Comparison of ENCODE assay signal across 12 cellular contexts in the genomic region with DNA sequence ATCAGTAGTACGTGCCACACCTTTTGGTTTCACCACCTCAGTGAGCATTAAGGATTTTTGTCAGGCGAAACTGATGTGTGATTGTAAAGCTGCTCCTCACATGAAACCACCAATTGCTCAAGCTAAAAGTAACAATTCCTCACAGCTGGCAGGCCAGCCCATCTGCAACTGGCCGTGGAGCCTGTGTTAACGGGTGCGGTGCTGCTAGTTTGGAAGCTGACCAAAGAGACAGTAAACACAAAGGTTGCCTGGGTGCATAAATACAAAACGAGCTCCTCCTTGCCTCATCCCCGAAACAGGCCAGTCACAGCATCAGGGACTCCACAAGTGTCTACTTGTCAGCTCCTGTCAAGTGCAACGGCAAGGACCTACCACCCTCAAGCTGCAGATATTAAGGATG. TPM values are rescaled to one million over a fixed set of nuclear protein-coding genes. Genes with fewer than 3 reads are reported as not detected.
A peak's percentile ranks its signal among the peaks of the same experiment; 100 is the strongest.
DNase-seq lines count a peak whose midpoint lies in the region; TF ChIP-seq lines count a peak whose summit lies in the region.
"Had no signal": no experiment of that assay in that cellular context is flagged by ENCODE, and none has a peak within 500 bp of the region (broad histone marks: within the 10 kb centered on the region; RNA-seq: fewer than 3 reads in every experiment).

No MANE protein-coding gene starts in this region.

- H3K4me1 ChIP-seq in suprapubic skin: peaks cover 42% of the 10 kb centered on the region
- H3K4me1 ChIP-seq in SK-N-SH (ENCODE audit: control insufficient read depth in 1 of 2, insufficient read depth in 2 of 2, low read depth in 1 of 2, low read length in 1 of 2): peaks cover 10 to 20% of the 10 kb centered on the region in 2 experiments; a peak in 1 of 4 replicates

- H3K27me3 ChIP-seq in suprapubic skin (no peaks in the 10 kb centered on the region), SK-N-SH (ENCODE audit: insufficient read depth) (no peaks in the 10 kb centered on the region; the same call in 1 of the 2 replicates)

- H3K36me3 ChIP-seq in suprapubic skin: no peaks in the 10 kb centered on the region
- H3K36me3 ChIP-seq in SK-N-SH (replicated peaks in 1 of 2; ENCODE audit: control insufficient read depth in 1 of 2, insufficient read depth in 2 of 2, low read length in 1 of 2): no peaks in the 10 kb centered on the region
- H3K36me3 ChIP-seq: stomach had no signal

- no peak for TF ChIP-seq CTCF in suprapubic skin (IDR thresholded peaks at IDR 0.05)
- TF ChIP-seq CTCF in SK-N-SH (IDR thresholded peaks at IDR 0.05): no peak
- no peak for TF ChIP-seq CTCF in GM13976 (IDR thresholded peaks at IDR 0.05; ENCODE audit: borderline replicate concordance, control extremely low read depth, extremely low read depth, insufficient read depth, missing control alignments)

- POLR2A ChIA-PET in SK-N-SH (lab: Yijun Ruan, JAX): no interaction called here

- H3K9ac ChIP-seq in SK-N-SH: no peak overlapping the region

- no peaks in the 10 kb centered on the region for H4K20me1 ChIP-seq in SK-N-SH (ENCODE audit: insufficient read depth)

- no peaks in the 10 kb centered on the region for H3K9me2 ChIP-seq in SK-N-SH

- H3K27ac ChIP-seq in suprapubic skin (peak overlapping the region; percentile 73), caudate nucleus (ENCODE audit: low read depth, low read length) (no peak overlapping the region), SK-N-SH (ENCODE audit: low read depth in 2 of 2, low read length in 1 of 2) (no peak overlapping the region)
- H3K27ac ChIP-seq: stomach had no signal

- in situ Hi-C loops in GM13976 (cut with MboI; ENCODE audit: low sequenced_read_pairs, unreplicated experiment): loop anchor here (5.0 to 25.0 kb wide), 3 partner anchors 154 to 799 kb away; no protein-coding TSS in a partner anchor

- no peaks in the 10 kb centered on the region for H3K79me2 ChIP-seq in SK-N-SH (ENCODE audit: insufficient read depth)

- DNase-seq in NCI-H2171 treated with DMSO at 0.1 percent for 48 hours (lab: John Stamatoyannopoulos, UW): peak; percentile 35
- DNase-seq in NCI-H2171 (lab: John Stamatoyannopoulos, UW): no peak
- DNase-seq in NCI-H69 (lab: John Stamatoyannopoulos, UW): peak; percentile 81
- DNase-seq in fibroblast of peridontal ligament (ENCODE audit: extremely low read depth): peak; percentile 8
- DNase-seq in suprapubic skin (ENCODE audit: low spot score in 2 of 2): peak in 1 of 2 donors; percentile 71
- DNase-seq in caudate nucleus (lab: John Stamatoyannopoulos, UW): no peak
- DNase-seq in SK-N-SH: no peak
- DNase-seq in GM13976 (ENCODE audit: low spot score): no peak
- DNase-seq: NCI-H1694 treated with DMSO at 0.1 percent for 48 hours; occipital lobe; stimulated activated CD4-positive, alpha-beta T cell treated with anti-CD3 and anti-CD28 coated beads, Interleukin-4, amount 100 ng/mL, for 4 hours; stomach had no signal

- TF ChIP-seq POLR2A in suprapubic skin (IDR thresholded peaks at IDR 0.05): no peak

- peaks cover 8% of the 10 kb centered on the region for H3F3A ChIP-seq in SK-N-SH (replicated peaks; ENCODE audit: insufficient read depth)

- TF ChIP-seq EP300 in suprapubic skin (IDR thresholded peaks at IDR 0.05) (no peak), SK-N-SH (IDR thresholded peaks at IDR 0.05; ENCODE audit: borderline replicate concordance in 1 of 2, low read depth in 1 of 2, low read length in 1 of 2) (no peak)

- H3K9me3 ChIP-seq in suprapubic skin: no peaks in the 10 kb centered on the region
- H3K9me3 ChIP-seq in SK-N-SH: no peaks in the 10 kb centered on the region
- H3K9me3 ChIP-seq: stomach had no signal

- H3K4me3 ChIP-seq in suprapubic skin (no peak overlapping the region), SK-N-SH (ENCODE audit: low read depth in 2 of 2, low read length in 1 of 2) (no peak overlapping the region)
- H3K4me3 ChIP-seq: stomach had no signal

- H3K4me2 ChIP-seq in SK-N-SH: no peak overlapping the region

- CTCF ChIA-PET in SK-N-SH (lab: Yijun Ruan, JAX): interaction anchor here (0.9 to 5.9 kb wide), 4 partner anchors 11 to 435 kb away, joined by 3 to 55 read pairs (median 12); no protein-coding TSS in a partner anchor

- 29% methylated on average over 8 of the region's 8 CpGs for WGBS in suprapubic skin
- 63% methylated on average over 8 of the region's 8 CpGs for WGBS in SK-N-SH (ENCODE audit: low lambda C conversion rate)

- H2AFZ ChIP-seq in SK-N-SH (ENCODE audit: low read depth): no peak overlapping the region

- no peak for TF ChIP-seq RAD21 in SK-N-SH (IDR thresholded peaks at IDR 0.05; ENCODE audit: low read length)

TF ChIP-seq in SK-N-SH, 30 proteins besides CTCF, POLR2A, EP300 and RAD21:
- TF ChIP-seq, protein P1, sequence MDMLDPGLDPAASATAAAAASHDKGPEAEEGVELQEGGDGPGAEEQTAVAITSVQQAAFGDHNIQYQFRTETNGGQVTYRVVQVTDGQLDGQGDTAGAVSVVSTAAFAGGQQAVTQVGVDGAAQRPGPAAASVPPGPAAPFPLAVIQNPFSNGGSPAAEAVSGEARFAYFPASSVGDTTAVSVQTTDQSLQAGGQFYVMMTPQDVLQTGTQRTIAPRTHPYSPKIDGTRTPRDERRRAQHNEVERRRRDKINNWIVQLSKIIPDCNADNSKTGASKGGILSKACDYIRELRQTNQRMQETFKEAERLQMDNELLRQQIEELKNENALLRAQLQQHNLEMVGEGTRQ (IDR thresholded peaks at IDR 0.05; ENCODE audit: borderline replicate concordance, low read depth, low read length): no peak
- TF ChIP-seq MEF2A (IDR thresholded peaks at IDR 0.05; ENCODE audit: borderline replicate concordance, low read depth) (no peak), RCOR1 (IDR thresholded peaks at IDR 0.05; ENCODE audit: low read length) (no peak), GABPA (IDR thresholded peaks at IDR 0.05; ENCODE audit: low read depth) (no peak), CHD2 (IDR thresholded peaks at IDR 0.05; ENCODE audit: low read length, partially characterized antibody) (no peak), NFIC (IDR thresholded peaks at IDR 0.05; ENCODE audit: borderline replicate concordance) (no peak), TCF12 (IDR thresholded peaks at IDR 0.05) (no peak), POLR2AphosphoS5 (IDR thresholded peaks at IDR 0.05; ENCODE audit: low read depth, low read length) (no peak), YY1 (IDR thresholded peaks at IDR 0.05; ENCODE audit: low read depth) (no peak), EZH2phosphoT487 (IDR thresholded peaks at IDR 0.05; ENCODE audit: borderline replicate concordance, low read depth) (no peak), FOXM1 (IDR thresholded peaks at IDR 0.05; ENCODE audit: low read depth) (no peak), SIN3A (IDR thresholded peaks at IDR 0.05; ENCODE audit: borderline replicate concordance, low read depth, low read length) (no peak), SMC3 (IDR thresholded peaks at IDR 0.05; ENCODE audit: low read depth, low read length) (no peak), JUND (IDR thresholded peaks at IDR 0.05) (no peak)
- TF ChIP-seq, protein P2, sequence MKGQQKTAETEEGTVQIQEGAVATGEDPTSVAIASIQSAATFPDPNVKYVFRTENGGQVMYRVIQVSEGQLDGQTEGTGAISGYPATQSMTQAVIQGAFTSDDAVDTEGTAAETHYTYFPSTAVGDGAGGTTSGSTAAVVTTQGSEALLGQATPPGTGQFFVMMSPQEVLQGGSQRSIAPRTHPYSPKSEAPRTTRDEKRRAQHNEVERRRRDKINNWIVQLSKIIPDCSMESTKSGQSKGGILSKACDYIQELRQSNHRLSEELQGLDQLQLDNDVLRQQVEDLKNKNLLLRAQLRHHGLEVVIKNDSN (IDR thresholded peaks at IDR 0.05; ENCODE audit: borderline replicate concordance, low read depth): no peak
- TF ChIP-seq, protein P3, sequence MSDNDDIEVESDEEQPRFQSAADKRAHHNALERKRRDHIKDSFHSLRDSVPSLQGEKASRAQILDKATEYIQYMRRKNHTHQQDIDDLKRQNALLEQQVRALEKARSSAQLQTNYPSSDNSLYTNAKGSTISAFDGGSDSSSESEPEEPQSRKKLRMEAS (IDR thresholded peaks at IDR 0.05; ENCODE audit: low read depth): no peak
- TF ChIP-seq, protein P4, sequence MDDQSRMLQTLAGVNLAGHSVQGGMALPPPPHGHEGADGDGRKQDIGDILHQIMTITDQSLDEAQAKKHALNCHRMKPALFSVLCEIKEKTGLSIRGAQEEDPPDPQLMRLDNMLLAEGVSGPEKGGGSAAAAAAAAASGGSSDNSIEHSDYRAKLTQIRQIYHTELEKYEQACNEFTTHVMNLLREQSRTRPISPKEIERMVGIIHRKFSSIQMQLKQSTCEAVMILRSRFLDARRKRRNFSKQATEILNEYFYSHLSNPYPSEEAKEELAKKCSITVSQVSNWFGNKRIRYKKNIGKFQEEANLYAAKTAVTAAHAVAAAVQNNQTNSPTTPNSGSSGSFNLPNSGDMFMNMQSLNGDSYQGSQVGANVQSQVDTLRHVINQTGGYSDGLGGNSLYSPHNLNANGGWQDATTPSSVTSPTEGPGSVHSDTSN (IDR thresholded peaks at IDR 0.05): no peak
- TF ChIP-seq, protein P5, sequence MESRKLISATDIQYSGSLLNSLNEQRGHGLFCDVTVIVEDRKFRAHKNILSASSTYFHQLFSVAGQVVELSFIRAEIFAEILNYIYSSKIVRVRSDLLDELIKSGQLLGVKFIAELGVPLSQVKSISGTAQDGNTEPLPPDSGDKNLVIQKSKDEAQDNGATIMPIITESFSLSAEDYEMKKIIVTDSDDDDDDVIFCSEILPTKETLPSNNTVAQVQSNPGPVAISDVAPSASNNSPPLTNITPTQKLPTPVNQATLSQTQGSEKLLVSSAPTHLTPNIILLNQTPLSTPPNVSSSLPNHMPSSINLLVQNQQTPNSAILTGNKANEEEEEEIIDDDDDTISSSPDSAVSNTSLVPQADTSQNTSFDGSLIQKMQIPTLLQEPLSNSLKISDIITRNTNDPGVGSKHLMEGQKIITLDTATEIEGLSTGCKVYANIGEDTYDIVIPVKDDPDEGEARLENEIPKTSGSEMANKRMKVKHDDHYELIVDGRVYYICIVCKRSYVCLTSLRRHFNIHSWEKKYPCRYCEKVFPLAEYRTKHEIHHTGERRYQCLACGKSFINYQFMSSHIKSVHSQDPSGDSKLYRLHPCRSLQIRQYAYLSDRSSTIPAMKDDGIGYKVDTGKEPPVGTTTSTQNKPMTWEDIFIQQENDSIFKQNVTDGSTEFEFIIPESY (IDR thresholded peaks at IDR 0.05; ENCODE audit: borderline replicate concordance, low read depth): no peak

RNA-seq across cellular contexts. Expression of a gene that starts 32.0 kb away (rescaled TPM):
- 100 to 1,000 TPM in 2 of 4 donors, 10 to 100 TPM in 2; 74.2 to 133 (median 106) TPM for total RNA-seq in suprapubic skin
- polyA plus RNA-seq in SK-N-SH (2012; rRNA removed): 4.9 and 6.5 TPM in 2 replicates
- polyA plus RNA-seq in SK-N-SH (2012; cell fraction: cytosol; rRNA removed): 5.1 and 6.4 TPM in 2 replicates
- polyA plus RNA-seq in SK-N-SH (2012; cell fraction: nucleus; rRNA removed): 2.8 and 3.3 TPM in 2 replicates

RNA-seq across cellular contexts. Expression of a gene that starts 38.2 kb away (rescaled TPM):
- 10 to 100 TPM; 49.1 to 64.3 (median 57.1) TPM for total RNA-seq in suprapubic skin
- 7.4 and 9.8 TPM in 2 replicates for polyA plus RNA-seq in SK-N-SH (2012; rRNA removed)
- polyA plus RNA-seq in SK-N-SH (2012; cell fraction: cytosol; rRNA removed): 10.4 and 11.0 TPM in 2 replicates
- polyA plus RNA-seq in SK-N-SH (2012; cell fraction: nucleus; rRNA removed): 3.9 and 8.2 TPM in 2 replicates

Comparison
In these comparisons a context has a peak if more than half of its experiments do, and no peak if none do; other contexts are left out.
1. DNase-seq: peak in NCI-H2171 treated with DMSO at 0.1 percent for 48 hours (single experiment), NCI-H69 (single experiment) and fibroblast of peridontal ligament (single experiment); none in NCI-H2171 (single experiment), caudate nucleus (0 of 61), SK-N-SH (single experiment) and GM13976 (single experiment).